In genomic region chr10:104337527-104337984, GRCh38 we compare ENCODE assay signal across 8 cellular contexts. TPM values are rescaled to one million over a fixed set of nuclear protein-coding genes. Genes with fewer than 3 reads are reported as not detected.
A peak's percentile ranks its signal among the peaks of the same experiment; 100 is the strongest.
DNase-seq lines count a peak whose midpoint lies in the region; ATAC-seq and TF ChIP-seq lines count a peak whose summit lies in the region.

No MANE protein-coding gene starts in this region.

- 11 to 13% methylated on average over 15 to 22 of the region's 22 CpGs for WGBS in body of pancreas, 2 donors

- peak overlapping the region; percentile 88 to 91 for H3K9ac ChIP-seq in stomach smooth muscle (ENCODE audit: low read length in 2 of 2)

- peak overlapping the region; percentile 88 to 97 (median 96) for H3K27ac ChIP-seq in body of pancreas
- peak overlapping the region; percentile 91 for H3K27ac ChIP-seq in stomach smooth muscle (ENCODE audit: low read length)

- no peaks in the 10 kb centered on the region for H3K36me3 ChIP-seq in body of pancreas (replicated peaks in 1 of 2; ENCODE audit: insufficient read depth in 1 of 2, low read depth in 2 of 2)
- no peaks in the 10 kb centered on the region for H3K36me3 ChIP-seq in kidney epithelial cell (ENCODE audit: control insufficient read depth, insufficient read depth, low read length)
- no peaks in the 10 kb centered on the region for H3K36me3 ChIP-seq in stomach smooth muscle (ENCODE audit: control insufficient read depth in 2 of 2, insufficient read depth in 2 of 2, low read length in 2 of 2)

- DNase-seq in NCI-H2171 treated with DMSO at 0.1 percent for 48 hours (lab: John Stamatoyannopoulos, UW), result peak; percentile 19
- DNase-seq in NCI-H2171 (lab: John Stamatoyannopoulos, UW), result no peak
- DNase-seq in NAMALWA (ENCODE audit: low spot score), result peak; percentile 76
- DNase-seq in body of pancreas, result peak in 3 of 4 donors; percentile 38 to 52 (median 49)
- DNase-seq in kidney epithelial cell (ENCODE audit: low read depth), result no peak
- DNase-seq in G401 (ENCODE audit: low spot score), result no peak

- ATAC-seq in HG02571 (IDR thresholded peaks at IDR 0.05; ENCODE audit: unreplicated experiment) (peak; percentile 39), body of pancreas (no peak)

- peak overlapping the region; percentile 65 to 95 for H3K4me3 ChIP-seq in body of pancreas
- H3K4me3 ChIP-seq in kidney epithelial cell (ENCODE audit: low read depth, low read length), result peak overlapping the region; percentile 66
- peak overlapping the region; percentile 90 for H3K4me3 ChIP-seq in stomach smooth muscle (ENCODE audit: low read length in 2 of 2)

- in situ Hi-C loops in G401 (cut with HindIII; ENCODE audit: low sequenced_read_pairs), result no loop called here

- H3K9me3 ChIP-seq in body of pancreas (no peaks in the 10 kb centered on the region), stomach smooth muscle (ENCODE audit: control insufficient read depth in 2 of 2, low read length in 2 of 2) (no peaks in the 10 kb centered on the region)

- TF ChIP-seq POLR2A in body of pancreas (IDR thresholded peaks at IDR 0.05), result no peak

- H3K4me1 ChIP-seq in body of pancreas, result peaks cover 26% of the 10 kb centered on the region
- peaks cover 54% of the 10 kb centered on the region for H3K4me1 ChIP-seq in stomach smooth muscle (ENCODE audit: control insufficient read depth, insufficient read depth, low read length)

- no peak for TF ChIP-seq CTCF in body of pancreas (IDR thresholded peaks at IDR 0.05)
- TF ChIP-seq CTCF in kidney epithelial cell (IDR thresholded peaks at IDR 0.05; ENCODE audit: insufficient read depth, low read length, poor library complexity, severe bottlenecking), result no peak

- intact Hi-C loops in body of pancreas (cut with DNase I), result no loop called here

- H3K27me3 ChIP-seq in body of pancreas (no peaks in the 10 kb centered on the region), kidney epithelial cell (ENCODE audit: control insufficient read depth, insufficient read depth, low read length) (no peaks in the 10 kb centered on the region), stomach smooth muscle (ENCODE audit: control insufficient read depth in 1 of 2, insufficient read depth in 2 of 2, low read length in 2 of 2) (no peaks in the 10 kb centered on the region)

RNA-seq across cellular contexts. Expression of gene ITPRIP, which starts 0.7 kb away (rescaled TPM):
- 1 to 10 TPM; 4.7 to 7.9 TPM for total RNA-seq in body of pancreas
- 34.8 and 41.1 TPM in 2 replicates for total RNA-seq in kidney epithelial cell
- 4.8 and 6.4 TPM in 2 replicates for total RNA-seq in G401 (2014; rRNA removed; shearing (Covaris generic))

RNA-seq across cellular contexts. Expression of gene CFAP58, which starts 16.1 kb away (rescaled TPM):
- total RNA-seq in body of pancreas (under 1 TPM in 1 of 2 donors, not detected in 1; 0.26 TPM), kidney epithelial cell (0.75 TPM in 2 replicates)
- total RNA-seq in G401 (2014; rRNA removed; shearing (Covaris generic)), result 0.37 and 2.0 TPM in 2 replicates

Comparison
In these comparisons a context has a peak if more than half of its experiments do, and no peak if none do; other contexts are left out.
1. DNase-seq: peak in NCI-H2171 treated with DMSO at 0.1 percent for 48 hours (single experiment), NAMALWA (single experiment) and body of pancreas (3 of 4); none in NCI-H2171 (single experiment), kidney epithelial cell (single experiment) and G401 (single experiment).
2. Peak in every context shown above with its lines, with median percentiles within 50 percentile points of each other: H3K4me3 ChIP-seq.